In the genomic region with DNA sequence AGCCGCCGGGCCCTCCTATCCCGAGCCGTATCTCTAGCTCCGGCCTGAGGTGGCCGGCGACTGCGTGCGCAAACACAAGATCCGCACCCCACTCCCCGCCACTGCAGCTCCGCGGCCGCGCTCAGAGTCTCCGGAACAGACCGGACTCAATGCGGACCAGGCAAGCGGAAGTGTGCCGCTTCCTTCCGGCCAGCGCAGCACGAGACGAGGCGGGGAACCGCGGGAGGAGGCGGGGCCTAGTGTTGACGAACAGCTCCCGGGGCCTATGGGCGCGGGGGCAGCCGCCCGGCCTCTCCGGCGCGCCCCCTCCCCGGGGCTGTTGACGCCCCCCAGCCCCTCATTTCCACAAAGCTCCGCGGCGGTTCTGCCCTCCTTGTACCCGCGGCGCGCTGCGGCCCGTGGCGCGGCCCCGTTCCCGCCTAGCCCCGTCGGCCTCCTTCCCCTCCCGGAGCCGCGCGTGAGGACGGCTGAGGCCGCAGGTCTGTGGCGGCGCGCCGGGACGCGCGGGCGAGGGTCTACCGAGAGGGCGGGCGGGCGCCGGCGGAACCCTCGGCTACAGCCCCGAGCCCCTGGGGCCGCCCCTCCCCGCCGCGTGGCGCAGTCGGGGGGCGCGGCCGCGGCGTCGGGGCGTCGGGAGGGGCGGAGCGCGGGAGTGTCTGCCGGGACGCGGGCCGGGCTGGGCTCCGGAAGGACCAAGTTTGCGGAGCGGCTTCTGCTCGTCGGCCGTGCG, we compare ENCODE assay signal across 8 cellular contexts. TPM values are rescaled to one million over a fixed set of nuclear protein-coding genes. Genes with fewer than 3 reads are reported as not detected.
DNase-seq lines count a peak whose midpoint lies in the region; ATAC-seq and TF ChIP-seq lines count a peak whose summit lies in the region.

A gene with protein sequence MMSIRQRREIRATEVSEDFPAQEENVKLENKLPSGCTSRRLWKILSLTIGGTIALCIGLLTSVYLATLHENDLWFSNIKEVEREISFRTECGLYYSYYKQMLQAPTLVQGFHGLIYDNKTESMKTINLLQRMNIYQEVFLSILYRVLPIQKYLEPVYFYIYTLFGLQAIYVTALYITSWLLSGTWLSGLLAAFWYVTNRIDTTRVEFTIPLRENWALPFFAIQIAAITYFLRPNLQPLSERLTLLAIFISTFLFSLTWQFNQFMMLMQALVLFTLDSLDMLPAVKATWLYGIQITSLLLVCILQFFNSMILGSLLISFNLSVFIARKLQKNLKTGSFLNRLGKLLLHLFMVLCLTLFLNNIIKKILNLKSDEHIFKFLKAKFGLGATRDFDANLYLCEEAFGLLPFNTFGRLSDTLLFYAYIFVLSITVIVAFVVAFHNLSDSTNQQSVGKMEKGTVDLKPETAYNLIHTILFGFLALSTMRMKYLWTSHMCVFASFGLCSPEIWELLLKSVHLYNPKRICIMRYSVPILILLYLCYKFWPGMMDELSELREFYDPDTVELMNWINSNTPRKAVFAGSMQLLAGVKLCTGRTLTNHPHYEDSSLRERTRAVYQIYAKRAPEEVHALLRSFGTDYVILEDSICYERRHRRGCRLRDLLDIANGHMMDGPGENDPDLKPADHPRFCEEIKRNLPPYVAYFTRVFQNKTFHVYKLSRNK (plus strand): TSS at position 340 of the 730 bp plus-strand sequence. CDS start 2,484 bp downstream, outside the sequence.

- ATAC-seq in HG02642 (IDR thresholded peaks at IDR 0.05; ENCODE audit: poor library complexity, unreplicated experiment), result peak; percentile 94
- peak; percentile 99 for ATAC-seq in Right ventricle myocardium superior (ENCODE audit: poor library complexity)

- H3K27me3 ChIP-seq in ovary, result no peaks in the 10 kb centered on the region
- no peaks in the 10 kb centered on the region for H3K27me3 ChIP-seq in thymus (ENCODE audit: control insufficient read depth, insufficient read depth)

- H3K9me3 ChIP-seq in ovary (no peaks in the 10 kb centered on the region), thymus (ENCODE audit: control insufficient read depth) (no peaks in the 10 kb centered on the region)

- H3K4me1 ChIP-seq in ovary (ENCODE audit: insufficient read depth) (peaks cover 3% of the 10 kb centered on the region), thymus (ENCODE audit: control insufficient read depth, insufficient read depth, low read length) (peaks cover 5% of the 10 kb centered on the region)

- DNase-seq in GM12865 (ENCODE audit: low read depth) (peak; percentile 97), NCI-H1105 (lab: John Stamatoyannopoulos, UW) (peak; percentile 93), SW 1271 (lab: John Stamatoyannopoulos, UW) (peak; percentile 34 to 87), Right ventricle myocardium superior (peak; percentile 98), ovary (peak; percentile 93 to 97 (median 94))
- peak; percentile 81 for DNase-seq in activated naive CD8-positive, alpha-beta T cell treated with anti-CD3 and anti-CD28 coated beads, Interleukin-2, amount 50 U/mL, for 16 hours (ENCODE audit: low read depth, low spot score)

- H3K36me3 ChIP-seq in ovary (no peaks in the 10 kb centered on the region), thymus (ENCODE audit: control insufficient read depth, insufficient read depth) (peaks cover 5% of the 10 kb centered on the region)

- H3K27ac ChIP-seq in ovary (peak within 1 kb of the TSS; percentile 91 to 97), thymus (ENCODE audit: low read depth) (peak within 1 kb of the TSS; percentile 92)

- 0 to 1% (median 0%) methylated on average over 45 to 104 of the region's 104 CpGs for WGBS in ovary, 3 donors
- under 1% methylated on average over 104 of the region's 104 CpGs for WGBS in thymus

- intact Hi-C loops in Right ventricle myocardium superior (cut with DNase I) (loop anchor here (10.0 kb wide), 1 partner anchor 61 kb away; the partner anchor contains the start of gene ZNF507), ovary (cut with DNase I) (loop anchor here in 1 of 4 donors (5.0 kb wide), 1 partner anchor 58 kb away; the partner anchor contains the start of gene ZNF507)

- TF ChIP-seq CTCF in GM12865 (IDR thresholded peaks at IDR 0.05; ENCODE audit: insufficient read depth, low read depth, low read length, missing control alignments) (no peak), ovary (IDR thresholded peaks at IDR 0.05) (peak in 1 of 3 donors; percentile 13)

- H3K4me3 ChIP-seq in GM12865 (ENCODE audit: low read depth, low read length) (peak within 1 kb of the TSS; percentile 98), ovary (peak within 1 kb of the TSS; percentile 96), thymus (ENCODE audit: low read length) (peak within 1 kb of the TSS; percentile 93)

- no peak for TF ChIP-seq EP300 in ovary (IDR thresholded peaks at IDR 0.05)

- TF ChIP-seq POLR2A in ovary (IDR thresholded peaks at IDR 0.05), result peak; percentile 94

RNA-seq across cellular contexts. Expression of the gene that starts here (rescaled TPM):
- total RNA-seq in Right ventricle myocardium superior (6.5 TPM), ovary (10 to 100 TPM; 25.3 to 49.8 (median 44.4) TPM)
- polyA plus RNA-seq in ovary (10 to 100 TPM in 1 of 2 donors, 1 to 10 TPM in 1; 9.6 to 20.1 TPM), thymus (11.9 TPM)

Comparison
In these comparisons a context has a peak if more than half of its experiments do, and no peak if none do; other contexts are left out.
1. Peak in every context shown above with its lines: DNase-seq, ATAC-seq, H3K4me3 ChIP-seq and H3K27ac ChIP-seq.